In genomic region chr13:54536112-54536511, GRCh38 we compare ENCODE assay signal across 2 cellular contexts.
TF ChIP-seq lines count a peak whose summit lies in the region.

No MANE protein-coding gene starts in this region.

TF ChIP-seq in liver, 16 proteins besides CTCF, POLR2A, EP300 and RAD21 (continued from another document):
- no peak for TF ChIP-seq REST (IDR thresholded peaks at IDR 0.05)
- no peak for TF ChIP-seq GABPA (IDR thresholded peaks at IDR 0.05 in 1 of 2, conservative IDR thresholded peaks at IDR 0.05 in 1 of 2)
- TF ChIP-seq FOXA1 (IDR thresholded peaks at IDR 0.05), result no peak
- no peak for TF ChIP-seq HNF4G (IDR thresholded peaks at IDR 0.05)
- TF ChIP-seq TAF1 (conservative IDR thresholded peaks at IDR 0.05), result no peak
- no peak for TF ChIP-seq ZBTB33 (IDR thresholded peaks at IDR 0.05)
TF ChIP-seq in liver: peak in this region for 0.

TF ChIP-seq in HepG2, 621 proteins besides CTCF, POLR2A, EP300 and RAD21 (continued from another document):
- no peak for TF ChIP-seq AKNA (CRISPR knock-in tag; IDR thresholded peaks at IDR 0.05; ENCODE audit: borderline replicate concordance)
